In genomic region chr10:878333-878753, GRCh38 we compare ENCODE assay signal across 21 cellular contexts. TPM values are rescaled to one million over a fixed set of nuclear protein-coding genes. Genes with fewer than 3 reads are reported as not detected.
DNase-seq lines count a peak whose midpoint lies in the region; ATAC-seq and TF ChIP-seq lines count a peak whose summit lies in the region.
"Had no signal": no experiment of that assay in that cellular context is flagged by ENCODE, and none has a peak within 500 bp of the region (broad histone marks: within the 10 kb centered on the region; RNA-seq: fewer than 3 reads in every experiment).

No MANE protein-coding gene starts in this region.

- no peak for TF ChIP-seq CTCF in AG04450 (IDR thresholded peaks at IDR 0.05; ENCODE audit: low read depth, low read length)
- no peak for TF ChIP-seq CTCF in LNCaP clone FGC (IDR thresholded peaks at IDR 0.05; ENCODE audit: control insufficient read depth, extremely low read depth, insufficient read depth)
- TF ChIP-seq CTCF in fibroblast of the aortic adventitia (IDR thresholded peaks at IDR 0.05; ENCODE audit: insufficient read depth, low read length): no peak
- no peak for TF ChIP-seq CTCF in psoas muscle (IDR thresholded peaks at IDR 0.05)

- POLR2A ChIA-PET in AG04450 (lab: Yijun Ruan, JAX): interaction anchor here (1.3 kb wide), 1 partner anchor 53 kb away, joined by 3 read pairs; the partner anchor contains the start of gene LARP4B
- POLR2A ChIA-PET in naive thymus-derived CD8-positive, alpha-beta T cell (lab: Charles Lee): no interaction called here

- H3K9me3 ChIP-seq in AG04450 (ENCODE audit: control insufficient read depth, insufficient read depth, low read length) (no peaks in the 10 kb centered on the region), psoas muscle (no peaks in the 10 kb centered on the region)
- H3K9me3 ChIP-seq: vagina had no signal

- CTCF ChIA-PET in AG04450 (lab: Charles Lee): no interaction called here

- peak; percentile 3 for DNase-seq in AG04450 (ENCODE audit: low read depth, low spot score)
- peak; percentile 70 for DNase-seq in LNCaP clone FGC (ENCODE audit: low read depth)
- peak; percentile 50 for DNase-seq in fibroblast of the aortic adventitia (ENCODE audit: low read depth)
- DNase-seq in psoas muscle: peak; percentile 43 to 84
- no peak for DNase-seq in AML-193 (lab: John Stamatoyannopoulos, UW)
- DNase-seq in activated gamma-delta T cell treated with Interleukin-2 at 50 U/mL for 16 hours: no peak
- no peak for DNase-seq in NCI-H510A treated with DMSO at 0.1 percent for 48 hours (lab: John Stamatoyannopoulos, UW)
- no peak for DNase-seq in naive thymus-derived CD8-positive, alpha-beta T cell
- DNase-seq: ACHN; activated CD8-positive, alpha-beta T cell treated with anti-CD3 and anti-CD28 coated beads for 36 hours; activated naive CD8-positive, alpha-beta T cell treated with anti-CD3 and anti-CD28 coated beads for 36 hours; activated T-cell treated with anti-CD3 and anti-CD28 coated beads, Interleukin-2, amount 50 U/mL, for 72 hours; Calu3; glutamatergic neuron; islet precursor cell; midbrain; NCI-H1417 treated with DMSO at 0.1 percent for 48 hours; NCI-H226; RPMI8226 had no signal

- H3K4me3 ChIP-seq in AG04450 (ENCODE audit: low read depth, low read length): no peak overlapping the region
- H3K4me3 ChIP-seq in LNCaP clone FGC (ENCODE audit: low read depth, low read length): no peak overlapping the region
- no peak overlapping the region for H3K4me3 ChIP-seq in fibroblast of the aortic adventitia (ENCODE audit: low read depth, low read length)
- H3K4me3 ChIP-seq in psoas muscle: no peak overlapping the region
- H3K4me3 ChIP-seq: skin epidermis, vagina had no signal

- ATAC-seq in psoas muscle: peak; percentile 61 to 88 (median 82)
- ATAC-seq in naive thymus-derived CD8-positive, alpha-beta T cell: no peak
- ATAC-seq: activated CD8-positive, alpha-beta T cell treated with anti-CD3 and anti-CD28 coated beads for 36 hours; activated T-cell treated with anti-CD3 and anti-CD28 coated beads, Interleukin-2, amount 50 U/mL, for 72 hours had no signal

- peaks cover 0 to 49% of the 10 kb centered on the region in 2 donors for H3K36me3 ChIP-seq in psoas muscle (ENCODE audit: insufficient read depth in 1 of 2, low read depth in 1 of 2)

- peaks cover 33% of the 10 kb centered on the region for H3K4me1 ChIP-seq in psoas muscle

- 40 to 66% (median 44%) methylated on average over 9 of the region's 9 CpGs for WGBS in psoas muscle, 3 donors

- no peak overlapping the region for H3K4me3 Mint-ChIP-seq in naive thymus-derived CD8-positive, alpha-beta T cell
- H3K4me3 Mint-ChIP-seq: activated CD8-positive, alpha-beta T cell treated with anti-CD3 and anti-CD28 coated beads for 36 hours; activated naive CD8-positive, alpha-beta T cell treated with anti-CD3 and anti-CD28 coated beads for 36 hours; activated T-cell treated with anti-CD3 and anti-CD28 coated beads, Interleukin-2, amount 50 U/mL, for 72 hours had no signal

- intact Hi-C loops in psoas muscle (cut with DNase I): loop anchor here in 1 of 2 donors (5.0 kb wide), 1 partner anchor 54 kb away; the partner anchor contains the start of gene LARP4B

- peak overlapping the region in 1 of 10 donors; percentile 66 for H3K27ac Mint-ChIP-seq in naive thymus-derived CD8-positive, alpha-beta T cell
- H3K27ac Mint-ChIP-seq: activated CD8-positive, alpha-beta T cell treated with anti-CD3 and anti-CD28 coated beads for 36 hours; activated naive CD8-positive, alpha-beta T cell treated with anti-CD3 and anti-CD28 coated beads for 36 hours; activated T-cell treated with anti-CD3 and anti-CD28 coated beads, Interleukin-2, amount 50 U/mL, for 72 hours had no signal

- no peaks in the 10 kb centered on the region for H3K27me3 ChIP-seq in AG04450 (ENCODE audit: control insufficient read depth, insufficient read depth, low read length)
- H3K27me3 ChIP-seq in psoas muscle (ENCODE audit: insufficient read depth in 3 of 3, low read length in 2 of 3): no peaks in the 10 kb centered on the region
- H3K27me3 ChIP-seq: vagina had no signal

- no peaks in the 10 kb centered on the region for H3K27me3 Mint-ChIP-seq in naive thymus-derived CD8-positive, alpha-beta T cell
- H3K27me3 Mint-ChIP-seq: activated CD8-positive, alpha-beta T cell treated with anti-CD3 and anti-CD28 coated beads for 36 hours; activated naive CD8-positive, alpha-beta T cell treated with anti-CD3 and anti-CD28 coated beads for 36 hours had no signal

- H3K36me3 Mint-ChIP-seq in naive thymus-derived CD8-positive, alpha-beta T cell: peaks cover 0 to 87% (median 10%) of the 10 kb centered on the region in 3 donors

- H3K4me1 Mint-ChIP-seq in naive thymus-derived CD8-positive, alpha-beta T cell: peaks cover 0 to 22% (median 15%) of the 10 kb centered on the region in 4 donors

- no peaks in the 10 kb centered on the region for H3K9me3 Mint-ChIP-seq in naive thymus-derived CD8-positive, alpha-beta T cell
- H3K9me3 Mint-ChIP-seq: activated CD8-positive, alpha-beta T cell treated with anti-CD3 and anti-CD28 coated beads for 36 hours; activated naive CD8-positive, alpha-beta T cell treated with anti-CD3 and anti-CD28 coated beads for 36 hours; activated T-cell treated with anti-CD3 and anti-CD28 coated beads, Interleukin-2, amount 50 U/mL, for 72 hours had no signal

- H3K27ac ChIP-seq in AG04450 (ENCODE audit: low read depth, low read length) (peak overlapping the region; percentile 40), psoas muscle (peak overlapping the region; percentile 56)
- H3K27ac ChIP-seq: vagina had no signal

RNA-seq across cellular contexts. Expression of gene LARP4B, which starts 53.2 kb away (rescaled TPM):
- polyA plus RNA-seq in AG04450 (2011; rRNA removed) (33.5 and 34.0 TPM in 2 replicates), psoas muscle (10 to 100 TPM; 16.6 to 38.9 (median 21.7) TPM)
- 56.4 and 73.5 TPM in 2 replicates for polyA minus RNA-seq in AG04450 (2011; rRNA and poly(A)+ RNA removed)
- total RNA-seq in fibroblast of the aortic adventitia (ENCODE audit: low replicate concordance) (25.2 and 38.7 TPM in 2 replicates), psoas muscle (10 to 100 TPM; 66.6 to 88.3 (median 79.6) TPM)
- total RNA-seq in naive thymus-derived CD8-positive, alpha-beta T cell: 10 to 100 TPM; 88.2 to 94.8 TPM
- polyA plus RNA-seq in naive thymus-derived CD8-positive, alpha-beta T cell: 10 to 100 TPM; 22.8 to 40.5 (median 28.1) TPM

Comparison
In these comparisons a context has a peak if more than half of its experiments do, and no peak if none do; other contexts are left out.
1. DNase-seq: peak in AG04450 (single experiment), LNCaP clone FGC (single experiment), fibroblast of the aortic adventitia (single experiment) and psoas muscle (2 of 2); none in AML-193 (0 of 2), activated gamma-delta T cell treated with Interleukin-2 at 50 U/mL for 16 hours (single experiment), NCI-H510A treated with DMSO at 0.1 percent for 48 hours (single experiment) and naive thymus-derived CD8-positive, alpha-beta T cell (0 of 10).
2. ATAC-seq: peak in psoas muscle (4 of 4); none in naive thymus-derived CD8-positive, alpha-beta T cell (0 of 2).